In the genomic region with DNA sequence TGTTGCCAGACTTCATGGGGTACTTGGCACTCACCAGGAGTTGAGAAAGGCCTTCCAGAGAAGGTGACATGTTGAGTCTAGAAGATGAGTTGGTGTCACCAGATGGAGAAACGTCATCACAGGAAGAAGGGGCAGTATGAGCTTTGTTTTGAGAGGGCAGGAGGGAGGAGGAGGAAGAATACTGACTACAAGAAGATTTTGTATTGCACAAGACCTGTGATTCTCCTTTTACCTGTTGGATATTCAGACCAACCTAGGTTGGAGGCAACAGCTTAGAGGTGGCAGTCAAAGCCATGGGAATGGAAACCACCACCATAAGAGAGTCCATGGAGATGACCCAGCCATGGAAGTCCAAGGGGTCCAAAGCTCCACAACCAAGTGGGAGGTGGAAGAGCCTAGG, we compare ENCODE assay signal across 23 cellular contexts.
"Had no signal": no experiment of that assay in that cellular context is flagged by ENCODE, and none has a peak within 500 bp of the region (broad histone marks: within the 10 kb centered on the region; RNA-seq: fewer than 3 reads in every experiment).

No MANE protein-coding gene starts in this region.

- H3K27me3 ChIP-seq: esophagus muscularis mucosa, foreskin keratinocyte, gastrocnemius medialis, heart left ventricle had no signal

- H3K9me3 ChIP-seq: esophagus muscularis mucosa, gastrocnemius medialis, heart left ventricle had no signal

- H3K36me3 ChIP-seq: esophagus muscularis mucosa, gastrocnemius medialis, heart left ventricle had no signal

- H3K36me3 Mint-ChIP-seq: activated CD4-positive, alpha-beta memory T cell treated with anti-CD3 and anti-CD28 coated beads for 36 hours had no signal

- H3K4me3 ChIP-seq: esophagus muscularis mucosa, gastrocnemius medialis, heart left ventricle had no signal

- ATAC-seq: activated CD4-positive, alpha-beta T cell treated with anti-CD3 and anti-CD28 coated beads for 36 hours; effector memory CD8-positive, alpha-beta T cell; foreskin keratinocyte; gastrocnemius medialis; heart left ventricle had no signal

- H3K27ac ChIP-seq: esophagus muscularis mucosa, foreskin keratinocyte, gastrocnemius medialis, heart left ventricle had no signal

- DNase-seq: activated CD4-positive, alpha-beta memory T cell treated with anti-CD3 and anti-CD28 coated beads for 36 hours; activated CD4-positive, alpha-beta T cell treated with anti-CD3 and anti-CD28 coated beads for 36 hours; activated CD4-positive, alpha-beta T cell treated with anti-CD3 and anti-CD28 coated beads, Interleukin-2, amount 10 ng/mL, durations not matched to agents 24 days and 14 days; activated CD4-positive, CD25-positive, alpha-beta regulatory T cell; activated CD4-positive, CD25-positive, alpha-beta regulatory T cell treated with anti-CD3 and anti-CD28 coated beads, Interleukin-2, amount 50 U/mL, for 72 hours; activated CD8-positive, alpha-beta memory T cell treated with anti-CD3 and anti-CD28 coated beads for 24 hours; activated gamma-delta T cell; activated naive CD4-positive, alpha-beta T cell; activated naive CD4-positive, alpha-beta T cell treated with anti-CD3 and anti-CD28 coated beads, Interleukin-2, amount 50 U/mL, for 16 hours; activated T-cell treated with anti-CD3 and anti-CD28 coated beads, Interleukin-2, amount 50 U/mL, for 1 hour; activated T-cell treated with anti-CD3 and anti-CD28 coated beads, Interleukin-2, amount 50 U/mL, for 72 hours; amniotic stem cell; anterior cingulate cortex; caudate nucleus; cortex of kidney; effector CD4-positive, alpha-beta T cell; effector memory CD8-positive, alpha-beta T cell; foreskin keratinocyte; gastrocnemius medialis; glutamatergic neuron; heart left ventricle had no signal

- H3K4me3 Mint-ChIP-seq: activated CD4-positive, alpha-beta memory T cell treated with anti-CD3 and anti-CD28 coated beads for 36 hours; activated CD4-positive, alpha-beta T cell treated with anti-CD3 and anti-CD28 coated beads for 36 hours; activated CD4-positive, alpha-beta T cell treated with anti-CD3 and anti-CD28 coated beads, Interleukin-2, amount 10 ng/mL, durations not matched to agents 24 days and 14 days; activated naive CD8-positive, alpha-beta T cell; activated T-cell treated with anti-CD3 and anti-CD28 coated beads, Interleukin-2, amount 50 U/mL, for 72 hours; effector memory CD8-positive, alpha-beta T cell had no signal

- H3K27me3 Mint-ChIP-seq: activated CD4-positive, alpha-beta memory T cell treated with anti-CD3 and anti-CD28 coated beads for 36 hours; activated CD4-positive, alpha-beta T cell treated with anti-CD3 and anti-CD28 coated beads for 36 hours; activated naive CD8-positive, alpha-beta T cell had no signal

- H3K27ac Mint-ChIP-seq: activated CD4-positive, alpha-beta memory T cell treated with anti-CD3 and anti-CD28 coated beads for 36 hours; activated CD4-positive, alpha-beta T cell treated with anti-CD3 and anti-CD28 coated beads for 36 hours; activated CD4-positive, alpha-beta T cell treated with anti-CD3 and anti-CD28 coated beads, Interleukin-2, amount 10 ng/mL, durations not matched to agents 24 days and 14 days; activated naive CD8-positive, alpha-beta T cell; activated T-cell treated with anti-CD3 and anti-CD28 coated beads, Interleukin-2, amount 50 U/mL, for 72 hours; effector memory CD8-positive, alpha-beta T cell had no signal

- H3K9me3 Mint-ChIP-seq: activated CD4-positive, alpha-beta memory T cell treated with anti-CD3 and anti-CD28 coated beads for 36 hours; activated CD4-positive, alpha-beta T cell treated with anti-CD3 and anti-CD28 coated beads, Interleukin-2, amount 10 ng/mL, durations not matched to agents 24 days and 14 days; activated T-cell treated with anti-CD3 and anti-CD28 coated beads, Interleukin-2, amount 50 U/mL, for 72 hours; effector memory CD8-positive, alpha-beta T cell had no signal
